In the genomic region with DNA sequence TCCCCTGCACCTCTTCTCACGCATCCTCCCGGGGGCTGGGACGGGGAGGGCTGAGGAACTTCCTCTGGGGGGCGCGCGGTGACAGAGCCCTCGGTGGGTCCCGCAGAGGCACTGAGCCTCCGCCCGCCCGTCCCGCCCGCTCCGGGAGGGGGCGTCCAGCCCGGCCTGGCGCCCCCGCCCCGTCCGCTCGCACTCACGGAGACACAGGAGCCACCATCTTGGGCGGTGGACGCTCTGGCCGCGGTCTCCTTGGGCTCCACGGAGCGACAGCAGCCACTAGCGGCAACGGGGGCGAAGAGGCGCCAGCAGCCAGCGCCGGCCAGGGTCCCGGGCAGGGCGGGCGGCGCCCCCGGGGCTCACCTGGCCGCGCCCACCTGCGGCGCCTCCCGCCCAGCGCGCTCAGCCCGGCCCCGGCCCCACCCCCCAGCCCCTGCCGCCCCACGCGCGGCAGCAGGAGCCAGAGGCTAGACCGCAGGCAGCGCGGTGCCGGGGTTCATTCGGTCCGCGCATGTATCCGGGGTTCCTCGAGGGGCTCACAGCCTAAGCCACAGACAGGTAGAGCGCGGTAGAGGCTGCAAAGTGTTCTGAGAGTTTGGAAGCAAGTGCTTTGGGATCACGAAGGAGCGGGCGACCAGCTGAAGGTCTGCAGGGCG, we compare ENCODE assay signal across 1 cellular context.
A peak's percentile ranks its signal among the peaks of the same experiment; 100 is the strongest.
TF ChIP-seq lines count a peak whose summit lies in the region.

A gene (minus strand): TSS at position 242 of the 653 bp plus-strand sequence. CDS start 7,225 bp downstream, outside the sequence.

TF ChIP-seq in K562, 482 proteins besides CTCF, POLR2A, EP300 and RAD21 (continued from another document and continues in another):
- TF ChIP-seq, protein P1, sequence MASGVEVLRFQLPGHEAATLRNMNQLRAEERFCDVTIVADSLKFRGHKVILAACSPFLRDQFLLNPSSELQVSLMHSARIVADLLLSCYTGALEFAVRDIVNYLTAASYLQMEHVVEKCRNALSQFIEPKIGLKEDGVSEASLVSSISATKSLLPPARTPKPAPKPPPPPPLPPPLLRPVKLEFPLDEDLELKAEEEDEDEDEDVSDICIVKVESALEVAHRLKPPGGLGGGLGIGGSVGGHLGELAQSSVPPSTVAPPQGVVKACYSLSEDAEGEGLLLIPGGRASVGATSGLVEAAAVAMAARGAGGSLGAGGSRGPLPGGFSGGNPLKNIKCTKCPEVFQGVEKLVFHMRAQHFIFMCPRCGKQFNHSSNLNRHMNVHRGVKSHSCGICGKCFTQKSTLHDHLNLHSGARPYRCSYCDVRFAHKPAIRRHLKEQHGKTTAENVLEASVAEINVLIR (CRISPR knock-in tag; IDR thresholded peaks at IDR 0.05): no peak
- TF ChIP-seq, protein P2, sequence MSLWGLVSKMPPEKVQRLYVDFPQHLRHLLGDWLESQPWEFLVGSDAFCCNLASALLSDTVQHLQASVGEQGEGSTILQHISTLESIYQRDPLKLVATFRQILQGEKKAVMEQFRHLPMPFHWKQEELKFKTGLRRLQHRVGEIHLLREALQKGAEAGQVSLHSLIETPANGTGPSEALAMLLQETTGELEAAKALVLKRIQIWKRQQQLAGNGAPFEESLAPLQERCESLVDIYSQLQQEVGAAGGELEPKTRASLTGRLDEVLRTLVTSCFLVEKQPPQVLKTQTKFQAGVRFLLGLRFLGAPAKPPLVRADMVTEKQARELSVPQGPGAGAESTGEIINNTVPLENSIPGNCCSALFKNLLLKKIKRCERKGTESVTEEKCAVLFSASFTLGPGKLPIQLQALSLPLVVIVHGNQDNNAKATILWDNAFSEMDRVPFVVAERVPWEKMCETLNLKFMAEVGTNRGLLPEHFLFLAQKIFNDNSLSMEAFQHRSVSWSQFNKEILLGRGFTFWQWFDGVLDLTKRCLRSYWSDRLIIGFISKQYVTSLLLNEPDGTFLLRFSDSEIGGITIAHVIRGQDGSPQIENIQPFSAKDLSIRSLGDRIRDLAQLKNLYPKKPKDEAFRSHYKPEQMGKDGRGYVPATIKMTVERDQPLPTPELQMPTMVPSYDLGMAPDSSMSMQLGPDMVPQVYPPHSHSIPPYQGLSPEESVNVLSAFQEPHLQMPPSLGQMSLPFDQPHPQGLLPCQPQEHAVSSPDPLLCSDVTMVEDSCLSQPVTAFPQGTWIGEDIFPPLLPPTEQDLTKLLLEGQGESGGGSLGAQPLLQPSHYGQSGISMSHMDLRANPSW (CRISPR knock-in tag; IDR thresholded peaks at IDR 0.05): no peak
- no peak for TF ChIP-seq HMGN3 (IDR thresholded peaks at IDR 0.05; ENCODE audit: borderline replicate concordance, extremely low read depth, insufficient read length, low read depth, low read length)
- TF ChIP-seq MAZ (CRISPR knock-in tag; conservative IDR thresholded peaks at IDR 0.05 in 1 of 2, IDR thresholded peaks at IDR 0.05 in 1 of 2): peak; percentile 73 to 86
- TF ChIP-seq LARP7 (IDR thresholded peaks at IDR 0.05): no peak
- peak; percentile 38; the same call in 1 of the 2 replicates for TF ChIP-seq SUPT5H (IDR thresholded peaks at IDR 0.05)
- no peak for TF ChIP-seq HIVEP1 (CRISPR knock-in tag; IDR thresholded peaks at IDR 0.05)
- TF ChIP-seq, protein P3, sequence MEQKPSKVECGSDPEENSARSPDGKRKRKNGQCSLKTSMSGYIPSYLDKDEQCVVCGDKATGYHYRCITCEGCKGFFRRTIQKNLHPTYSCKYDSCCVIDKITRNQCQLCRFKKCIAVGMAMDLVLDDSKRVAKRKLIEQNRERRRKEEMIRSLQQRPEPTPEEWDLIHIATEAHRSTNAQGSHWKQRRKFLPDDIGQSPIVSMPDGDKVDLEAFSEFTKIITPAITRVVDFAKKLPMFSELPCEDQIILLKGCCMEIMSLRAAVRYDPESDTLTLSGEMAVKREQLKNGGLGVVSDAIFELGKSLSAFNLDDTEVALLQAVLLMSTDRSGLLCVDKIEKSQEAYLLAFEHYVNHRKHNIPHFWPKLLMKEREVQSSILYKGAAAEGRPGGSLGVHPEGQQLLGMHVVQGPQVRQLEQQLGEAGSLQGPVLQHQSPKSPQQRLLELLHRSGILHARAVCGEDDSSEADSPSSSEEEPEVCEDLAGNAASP (IDR thresholded peaks at IDR 0.05): no peak
- TF ChIP-seq, protein P4, sequence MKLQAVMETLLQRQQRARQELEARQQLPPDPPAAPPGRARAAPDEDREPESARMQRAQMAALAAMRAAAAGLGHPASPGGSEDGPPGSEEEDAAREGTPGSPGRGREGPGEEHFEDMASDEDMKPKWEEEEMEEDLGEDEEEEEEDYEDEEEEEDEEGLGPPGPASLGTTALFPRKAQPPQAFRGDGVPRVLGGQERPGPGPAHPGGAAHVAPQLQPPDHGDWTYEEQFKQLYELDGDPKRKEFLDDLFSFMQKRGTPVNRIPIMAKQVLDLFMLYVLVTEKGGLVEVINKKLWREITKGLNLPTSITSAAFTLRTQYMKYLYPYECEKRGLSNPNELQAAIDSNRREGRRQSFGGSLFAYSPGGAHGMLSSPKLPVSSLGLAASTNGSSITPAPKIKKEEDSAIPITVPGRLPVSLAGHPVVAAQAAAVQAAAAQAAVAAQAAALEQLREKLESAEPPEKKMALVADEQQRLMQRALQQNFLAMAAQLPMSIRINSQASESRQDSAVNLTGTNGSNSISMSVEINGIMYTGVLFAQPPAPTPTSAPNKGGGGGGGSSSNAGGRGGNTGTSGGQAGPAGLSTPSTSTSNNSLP (IDR thresholded peaks at IDR 0.05; ENCODE audit: borderline replicate concordance, low read depth, low read length): no peak
- TF ChIP-seq, protein P5, sequence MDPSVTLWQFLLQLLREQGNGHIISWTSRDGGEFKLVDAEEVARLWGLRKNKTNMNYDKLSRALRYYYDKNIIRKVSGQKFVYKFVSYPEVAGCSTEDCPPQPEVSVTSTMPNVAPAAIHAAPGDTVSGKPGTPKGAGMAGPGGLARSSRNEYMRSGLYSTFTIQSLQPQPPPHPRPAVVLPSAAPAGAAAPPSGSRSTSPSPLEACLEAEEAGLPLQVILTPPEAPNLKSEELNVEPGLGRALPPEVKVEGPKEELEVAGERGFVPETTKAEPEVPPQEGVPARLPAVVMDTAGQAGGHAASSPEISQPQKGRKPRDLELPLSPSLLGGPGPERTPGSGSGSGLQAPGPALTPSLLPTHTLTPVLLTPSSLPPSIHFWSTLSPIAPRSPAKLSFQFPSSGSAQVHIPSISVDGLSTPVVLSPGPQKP (CRISPR knock-in tag; IDR thresholded peaks at IDR 0.05): no peak
- no peak for TF ChIP-seq ZNF57 (CRISPR knock-in tag; IDR thresholded peaks at IDR 0.05)
- TF ChIP-seq RBFOX2 (IDR thresholded peaks at IDR 0.05; ENCODE audit: low read depth, low read length): peak; percentile 70
- no peak for TF ChIP-seq TGIF2 (CRISPR knock-in tag; IDR thresholded peaks at IDR 0.05)
- no peak for TF ChIP-seq NCOA1 (IDR thresholded peaks at IDR 0.05; ENCODE audit: low read depth)
- TF ChIP-seq CCNT2 (IDR thresholded peaks at IDR 0.05; ENCODE audit: borderline replicate concordance, extremely low read depth, insufficient read length, low read depth, low read length): peak; percentile 54
- TF ChIP-seq, protein P6, sequence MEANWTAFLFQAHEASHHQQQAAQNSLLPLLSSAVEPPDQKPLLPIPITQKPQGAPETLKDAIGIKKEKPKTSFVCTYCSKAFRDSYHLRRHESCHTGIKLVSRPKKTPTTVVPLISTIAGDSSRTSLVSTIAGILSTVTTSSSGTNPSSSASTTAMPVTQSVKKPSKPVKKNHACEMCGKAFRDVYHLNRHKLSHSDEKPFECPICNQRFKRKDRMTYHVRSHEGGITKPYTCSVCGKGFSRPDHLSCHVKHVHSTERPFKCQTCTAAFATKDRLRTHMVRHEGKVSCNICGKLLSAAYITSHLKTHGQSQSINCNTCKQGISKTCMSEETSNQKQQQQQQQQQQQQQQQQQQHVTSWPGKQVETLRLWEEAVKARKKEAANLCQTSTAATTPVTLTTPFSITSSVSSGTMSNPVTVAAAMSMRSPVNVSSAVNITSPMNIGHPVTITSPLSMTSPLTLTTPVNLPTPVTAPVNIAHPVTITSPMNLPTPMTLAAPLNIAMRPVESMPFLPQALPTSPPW (CRISPR knock-in tag; IDR thresholded peaks at IDR 0.05): peak; percentile 79
- TF ChIP-seq TAF1 (IDR thresholded peaks at IDR 0.05; ENCODE audit: control insufficient read depth, extremely low read depth, insufficient read depth, low read length, severe bottlenecking): peak; percentile 46
- TF ChIP-seq, protein P7, sequence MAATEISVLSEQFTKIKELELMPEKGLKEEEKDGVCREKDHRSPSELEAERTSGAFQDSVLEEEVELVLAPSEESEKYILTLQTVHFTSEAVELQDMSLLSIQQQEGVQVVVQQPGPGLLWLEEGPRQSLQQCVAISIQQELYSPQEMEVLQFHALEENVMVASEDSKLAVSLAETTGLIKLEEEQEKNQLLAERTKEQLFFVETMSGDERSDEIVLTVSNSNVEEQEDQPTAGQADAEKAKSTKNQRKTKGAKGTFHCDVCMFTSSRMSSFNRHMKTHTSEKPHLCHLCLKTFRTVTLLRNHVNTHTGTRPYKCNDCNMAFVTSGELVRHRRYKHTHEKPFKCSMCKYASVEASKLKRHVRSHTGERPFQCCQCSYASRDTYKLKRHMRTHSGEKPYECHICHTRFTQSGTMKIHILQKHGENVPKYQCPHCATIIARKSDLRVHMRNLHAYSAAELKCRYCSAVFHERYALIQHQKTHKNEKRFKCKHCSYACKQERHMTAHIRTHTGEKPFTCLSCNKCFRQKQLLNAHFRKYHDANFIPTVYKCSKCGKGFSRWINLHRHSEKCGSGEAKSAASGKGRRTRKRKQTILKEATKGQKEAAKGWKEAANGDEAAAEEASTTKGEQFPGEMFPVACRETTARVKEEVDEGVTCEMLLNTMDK (IDR thresholded peaks at IDR 0.05; ENCODE audit: borderline replicate concordance, insufficient read depth, low read depth, low read length, poor library complexity, severe bottlenecking): peak; percentile 51
- peak; percentile 28; the same call in 1 of the 2 replicates for TF ChIP-seq CXXC5 (CRISPR knock-in tag; IDR thresholded peaks at IDR 0.05)
- TF ChIP-seq ZSCAN29 (IDR thresholded peaks at IDR 0.05): no peak
- TF ChIP-seq, protein P8, sequence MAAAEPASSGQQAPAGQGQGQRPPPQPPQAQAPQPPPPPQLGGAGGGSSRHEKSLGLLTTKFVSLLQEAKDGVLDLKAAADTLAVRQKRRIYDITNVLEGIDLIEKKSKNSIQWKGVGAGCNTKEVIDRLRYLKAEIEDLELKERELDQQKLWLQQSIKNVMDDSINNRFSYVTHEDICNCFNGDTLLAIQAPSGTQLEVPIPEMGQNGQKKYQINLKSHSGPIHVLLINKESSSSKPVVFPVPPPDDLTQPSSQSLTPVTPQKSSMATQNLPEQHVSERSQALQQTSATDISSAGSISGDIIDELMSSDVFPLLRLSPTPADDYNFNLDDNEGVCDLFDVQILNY (CRISPR knock-in tag; IDR thresholded peaks at IDR 0.05): no peak
- no peak for TF ChIP-seq IRF2 (CRISPR knock-in tag; IDR thresholded peaks at IDR 0.05)
- TF ChIP-seq, protein P9, sequence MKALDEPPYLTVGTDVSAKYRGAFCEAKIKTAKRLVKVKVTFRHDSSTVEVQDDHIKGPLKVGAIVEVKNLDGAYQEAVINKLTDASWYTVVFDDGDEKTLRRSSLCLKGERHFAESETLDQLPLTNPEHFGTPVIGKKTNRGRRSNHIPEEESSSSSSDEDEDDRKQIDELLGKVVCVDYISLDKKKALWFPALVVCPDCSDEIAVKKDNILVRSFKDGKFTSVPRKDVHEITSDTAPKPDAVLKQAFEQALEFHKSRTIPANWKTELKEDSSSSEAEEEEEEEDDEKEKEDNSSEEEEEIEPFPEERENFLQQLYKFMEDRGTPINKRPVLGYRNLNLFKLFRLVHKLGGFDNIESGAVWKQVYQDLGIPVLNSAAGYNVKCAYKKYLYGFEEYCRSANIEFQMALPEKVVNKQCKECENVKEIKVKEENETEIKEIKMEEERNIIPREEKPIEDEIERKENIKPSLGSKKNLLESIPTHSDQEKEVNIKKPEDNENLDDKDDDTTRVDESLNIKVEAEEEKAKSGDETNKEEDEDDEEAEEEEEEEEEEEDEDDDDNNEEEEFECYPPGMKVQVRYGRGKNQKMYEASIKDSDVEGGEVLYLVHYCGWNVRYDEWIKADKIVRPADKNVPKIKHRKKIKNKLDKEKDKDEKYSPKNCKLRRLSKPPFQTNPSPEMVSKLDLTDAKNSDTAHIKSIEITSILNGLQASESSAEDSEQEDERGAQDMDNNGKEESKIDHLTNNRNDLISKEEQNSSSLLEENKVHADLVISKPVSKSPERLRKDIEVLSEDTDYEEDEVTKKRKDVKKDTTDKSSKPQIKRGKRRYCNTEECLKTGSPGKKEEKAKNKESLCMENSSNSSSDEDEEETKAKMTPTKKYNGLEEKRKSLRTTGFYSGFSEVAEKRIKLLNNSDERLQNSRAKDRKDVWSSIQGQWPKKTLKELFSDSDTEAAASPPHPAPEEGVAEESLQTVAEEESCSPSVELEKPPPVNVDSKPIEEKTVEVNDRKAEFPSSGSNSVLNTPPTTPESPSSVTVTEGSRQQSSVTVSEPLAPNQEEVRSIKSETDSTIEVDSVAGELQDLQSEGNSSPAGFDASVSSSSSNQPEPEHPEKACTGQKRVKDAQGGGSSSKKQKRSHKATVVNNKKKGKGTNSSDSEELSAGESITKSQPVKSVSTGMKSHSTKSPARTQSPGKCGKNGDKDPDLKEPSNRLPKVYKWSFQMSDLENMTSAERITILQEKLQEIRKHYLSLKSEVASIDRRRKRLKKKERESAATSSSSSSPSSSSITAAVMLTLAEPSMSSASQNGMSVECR (CRISPR knock-in tag; IDR thresholded peaks at IDR 0.05): no peak
- no peak for TF ChIP-seq SLC30A9 (CRISPR knock-in tag; IDR thresholded peaks at IDR 0.05)
- no peak for TF ChIP-seq TEAD2 (tag; IDR thresholded peaks at IDR 0.05)
- TF ChIP-seq ZNF384 (IDR thresholded peaks at IDR 0.05; ENCODE audit: low read depth, low read length): no peak
- TF ChIP-seq NFE2L1 (tag; IDR thresholded peaks at IDR 0.05; ENCODE audit: borderline replicate concordance, low read depth): no peak
- no peak for TF ChIP-seq PHTF2 (CRISPR knock-in tag; IDR thresholded peaks at IDR 0.05)
- no peak for TF ChIP-seq SIRT6 (IDR thresholded peaks at IDR 0.05; ENCODE audit: low read depth, low read length)
- no peak for TF ChIP-seq ZNF146 (CRISPR knock-in tag; IDR thresholded peaks at IDR 0.05; ENCODE audit: unreplicated experiment)
- TF ChIP-seq PCBP2 (IDR thresholded peaks at IDR 0.05; ENCODE audit: low read depth, low read length, poor library complexity, severe bottlenecking): no peak
- no peak for TF ChIP-seq MTA2 (IDR thresholded peaks at IDR 0.05; ENCODE audit: low read depth)
- TF ChIP-seq SAFB (IDR thresholded peaks at IDR 0.05; ENCODE audit: borderline replicate concordance, low read depth, low read length): no peak
- TF ChIP-seq, protein P10, sequence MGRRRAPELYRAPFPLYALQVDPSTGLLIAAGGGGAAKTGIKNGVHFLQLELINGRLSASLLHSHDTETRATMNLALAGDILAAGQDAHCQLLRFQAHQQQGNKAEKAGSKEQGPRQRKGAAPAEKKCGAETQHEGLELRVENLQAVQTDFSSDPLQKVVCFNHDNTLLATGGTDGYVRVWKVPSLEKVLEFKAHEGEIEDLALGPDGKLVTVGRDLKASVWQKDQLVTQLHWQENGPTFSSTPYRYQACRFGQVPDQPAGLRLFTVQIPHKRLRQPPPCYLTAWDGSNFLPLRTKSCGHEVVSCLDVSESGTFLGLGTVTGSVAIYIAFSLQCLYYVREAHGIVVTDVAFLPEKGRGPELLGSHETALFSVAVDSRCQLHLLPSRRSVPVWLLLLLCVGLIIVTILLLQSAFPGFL (CRISPR knock-in tag; IDR thresholded peaks at IDR 0.05): no peak
- TF ChIP-seq, protein P11, sequence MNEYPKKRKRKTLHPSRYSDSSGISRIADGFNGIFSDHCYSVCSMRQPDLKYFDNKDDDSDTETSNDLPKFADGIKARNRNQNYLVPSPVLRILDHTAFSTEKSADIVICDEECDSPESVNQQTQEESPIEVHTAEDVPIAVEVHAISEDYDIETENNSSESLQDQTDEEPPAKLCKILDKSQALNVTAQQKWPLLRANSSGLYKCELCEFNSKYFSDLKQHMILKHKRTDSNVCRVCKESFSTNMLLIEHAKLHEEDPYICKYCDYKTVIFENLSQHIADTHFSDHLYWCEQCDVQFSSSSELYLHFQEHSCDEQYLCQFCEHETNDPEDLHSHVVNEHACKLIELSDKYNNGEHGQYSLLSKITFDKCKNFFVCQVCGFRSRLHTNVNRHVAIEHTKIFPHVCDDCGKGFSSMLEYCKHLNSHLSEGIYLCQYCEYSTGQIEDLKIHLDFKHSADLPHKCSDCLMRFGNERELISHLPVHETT (CRISPR knock-in tag; conservative IDR thresholded peaks at IDR 0.05 in 1 of 2, IDR thresholded peaks at IDR 0.05 in 1 of 2): no peak
- peak; percentile 86 for TF ChIP-seq POLR2G (IDR thresholded peaks at IDR 0.05; ENCODE audit: low read depth, low read length)
